ENCODE assay signal across 8 cellular contexts in genomic region chr1:61080408-61081134, GRCh38. TPM values are rescaled to one million over a fixed set of nuclear protein-coding genes. Genes with fewer than 3 reads are reported as not detected.
DNase-seq lines count a peak whose midpoint lies in the region; ATAC-seq and TF ChIP-seq lines count a peak whose summit lies in the region.

No MANE protein-coding gene starts in this region.

- H3K9me3 Mint-ChIP-seq in activated naive CD4-positive, alpha-beta T cell treated with anti-CD3 and anti-CD28 coated beads, Interleukin-2, amount 10 ng/mL, durations not matched to agents 7 days and 5 days, result no peaks in the 10 kb centered on the region
- H3K9me3 Mint-ChIP-seq in type B pancreatic cell, result no peaks in the 10 kb centered on the region

- H3K4me3 ChIP-seq in adipocyte (ENCODE audit: low read length), result peak overlapping the region; percentile 93
- no peak overlapping the region for H3K4me3 ChIP-seq in liver (ENCODE audit: low read depth in 1 of 3, low read length in 3 of 3)

- no peak for TF ChIP-seq RAD21 in liver (IDR thresholded peaks at IDR 0.05)

- H3K27ac ChIP-seq in liver (ENCODE audit: low read depth in 1 of 2, low read length in 2 of 2), result peak overlapping the region; percentile 97 to 98

- no peak overlapping the region for H3K27ac Mint-ChIP-seq in activated naive CD4-positive, alpha-beta T cell treated with anti-CD3 and anti-CD28 coated beads, Interleukin-2, amount 10 ng/mL, durations not matched to agents 7 days and 5 days
- peak overlapping the region; percentile 91 for H3K27ac Mint-ChIP-seq in type B pancreatic cell

- WGBS in liver, result 36% methylated on average over 7 of the region's 7 CpGs

- peaks cover 60% of the 10 kb centered on the region for H3K27me3 Mint-ChIP-seq in activated naive CD4-positive, alpha-beta T cell treated with anti-CD3 and anti-CD28 coated beads, Interleukin-2, amount 10 ng/mL, durations not matched to agents 7 days and 5 days
- H3K27me3 Mint-ChIP-seq in type B pancreatic cell, result peaks cover 25% of the 10 kb centered on the region

- H3K9me3 ChIP-seq in adipocyte (ENCODE audit: control insufficient read depth, low read length), result no peaks in the 10 kb centered on the region
- H3K9me3 ChIP-seq in liver (ENCODE audit: control insufficient read depth in 4 of 4, low read length in 3 of 4), result no peaks in the 10 kb centered on the region

- DNase-seq in activated naive CD4-positive, alpha-beta T cell treated with anti-CD3 and anti-CD28 coated beads, Interleukin-2, amount 10 ng/mL, durations not matched to agents 7 days and 5 days, result no peak
- DNase-seq in activated naive CD4-positive, alpha-beta T cell treated with Interleukin-2 at 50 U/mL for 16 hours, result no peak
- no peak for DNase-seq in adipocyte (ENCODE audit: low read depth)
- no peak for DNase-seq in type B pancreatic cell (ENCODE audit: extremely low spot score, unreplicated experiment)
- DNase-seq in DMS153 treated with DMSO at 0.1 percent for 48 hours (lab: John Stamatoyannopoulos, UW; ENCODE audit: unreplicated experiment), result no peak
- no peak for DNase-seq in stimulated activated CD4-positive, alpha-beta T cell treated with anti-CD3 and anti-CD28 coated beads, Interleukin-2, amount 100 ng/mL, for 48 hours

- CTCF ChIA-PET in activated naive CD4-positive, alpha-beta T cell treated with anti-CD3 and anti-CD28 coated beads, Interleukin-2, amount 10 ng/mL, durations not matched to agents 7 days and 5 days (lab: Charles Lee), result no interaction called here

- ATAC-seq in HG03159 (IDR thresholded peaks at IDR 0.05; ENCODE audit: unreplicated experiment), result no peak

- peak overlapping the region; percentile 6 for H3K4me3 Mint-ChIP-seq in activated naive CD4-positive, alpha-beta T cell treated with anti-CD3 and anti-CD28 coated beads, Interleukin-2, amount 10 ng/mL, durations not matched to agents 7 days and 5 days
- peak overlapping the region; percentile 88 for H3K4me3 Mint-ChIP-seq in type B pancreatic cell

- H3K4me1 ChIP-seq in adipocyte (ENCODE audit: control insufficient read depth, insufficient read depth, low read length) (peaks cover 46% of the 10 kb centered on the region), liver (ENCODE audit: control insufficient read depth in 4 of 4, insufficient read depth in 4 of 4, low read length in 3 of 4) (peaks cover 2 to 57% (median 47%) of the 10 kb centered on the region in 4 donors)

- H3K4me1 Mint-ChIP-seq in activated naive CD4-positive, alpha-beta T cell treated with anti-CD3 and anti-CD28 coated beads, Interleukin-2, amount 10 ng/mL, durations not matched to agents 7 days and 5 days, result peaks cover 50% of the 10 kb centered on the region
- H3K4me1 Mint-ChIP-seq in type B pancreatic cell (ENCODE audit: unreplicated experiment), result peaks cover 48% of the 10 kb centered on the region

- H3K9ac ChIP-seq in adipocyte (ENCODE audit: low read length) (peak overlapping the region; percentile 85), liver (ENCODE audit: low read depth in 1 of 2, low read length in 2 of 2) (peak overlapping the region in 1 of 2 donors; percentile 0)

- peaks cover 2% of the 10 kb centered on the region for H3K36me3 Mint-ChIP-seq in activated naive CD4-positive, alpha-beta T cell treated with anti-CD3 and anti-CD28 coated beads, Interleukin-2, amount 10 ng/mL, durations not matched to agents 7 days and 5 days
- H3K36me3 Mint-ChIP-seq in type B pancreatic cell, result no peaks in the 10 kb centered on the region

- H3K36me3 ChIP-seq in adipocyte (ENCODE audit: control insufficient read depth, insufficient read depth, low read length, severe bottlenecking), result no peaks in the 10 kb centered on the region
- H3K36me3 ChIP-seq in liver (ENCODE audit: control insufficient read depth in 4 of 4, insufficient read depth in 3 of 4, low read depth in 1 of 4, low read length in 3 of 4), result no peaks in the 10 kb centered on the region

- TF ChIP-seq CTCF in liver (IDR thresholded peaks at IDR 0.05; ENCODE audit: low read depth, low read length, missing input control), result no peak
- no peak for TF ChIP-seq CTCF in type B pancreatic cell (conservative IDR thresholded peaks at IDR 0.05)

- H3K27me3 ChIP-seq in adipocyte (replicated peaks; ENCODE audit: control insufficient read depth, insufficient read depth, low read length) (no peaks in the 10 kb centered on the region), liver (ENCODE audit: control insufficient read depth in 4 of 4, insufficient read depth in 4 of 4, low read length in 3 of 4) (no peaks in the 10 kb centered on the region)

TF ChIP-seq in liver, 16 proteins besides CTCF, POLR2A, EP300 and RAD21:
- TF ChIP-seq GABPA (IDR thresholded peaks at IDR 0.05 in 1 of 2, conservative IDR thresholded peaks at IDR 0.05 in 1 of 2) (no peak), ATF3 (IDR thresholded peaks at IDR 0.05) (no peak), JUND (IDR thresholded peaks at IDR 0.05) (no peak), TAF1 (conservative IDR thresholded peaks at IDR 0.05) (no peak), MAX (IDR thresholded peaks at IDR 0.05) (no peak)
TF ChIP-seq in liver: peak in this region for 0.

RNA-seq across cellular contexts. Expression of gene NFIA, which starts 1.8 kb away (rescaled TPM):
- 10 to 100 TPM; 16.6 to 27.7 TPM for total RNA-seq in liver
- 10 to 100 TPM in 1 of 2 donors, 1 to 10 TPM in 1; 6.8 to 53.7 TPM for polyA plus RNA-seq in liver
- 10.5 and 49.4 TPM in 2 replicates for total RNA-seq in type B pancreatic cell (ENCODE audit: low replicate concordance)
